ENCODE assay signal across 8 cellular contexts in the genomic region with DNA sequence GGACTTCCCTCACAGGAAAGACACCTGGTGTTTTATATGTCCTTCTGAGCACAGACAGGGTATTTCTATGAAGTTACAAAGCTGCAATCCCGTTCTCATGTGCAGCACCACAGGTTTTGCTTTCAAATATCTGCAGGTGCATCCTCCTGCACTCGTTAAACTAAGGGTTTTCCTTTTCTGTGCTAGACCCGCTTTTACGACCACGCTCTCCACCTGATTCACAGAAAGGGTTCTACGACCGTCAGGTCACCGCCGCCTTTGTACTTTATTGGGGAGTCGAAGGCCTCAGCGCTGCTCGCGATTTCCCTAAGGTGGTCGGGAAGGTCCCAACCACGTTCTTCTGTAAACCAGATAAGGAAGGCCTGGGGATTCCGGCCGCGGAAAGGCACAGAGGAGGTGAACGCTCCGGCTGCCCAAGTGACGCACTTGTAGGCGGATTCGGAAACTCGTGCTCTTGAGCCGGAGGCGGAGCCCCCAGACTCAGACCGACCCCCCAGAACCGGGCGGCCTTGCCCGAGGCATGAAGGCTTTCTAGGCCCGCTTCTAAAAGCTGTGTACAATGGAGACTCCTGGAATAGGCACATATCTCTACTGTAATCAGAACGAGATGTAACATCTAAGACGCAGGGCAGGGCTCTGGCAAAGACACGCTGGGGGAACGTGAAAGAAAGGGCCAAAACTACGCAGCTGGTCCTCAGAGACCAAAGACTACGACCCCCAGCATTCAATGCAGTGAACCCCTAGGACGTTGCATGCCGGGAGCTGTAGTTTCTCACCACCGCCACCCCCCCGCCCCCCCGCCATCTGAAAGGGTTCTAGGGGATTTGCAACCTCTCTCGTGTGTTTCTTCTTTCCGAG. TPM values are rescaled to one million over a fixed set of nuclear protein-coding genes. Genes with fewer than 3 reads are reported as not detected.
A peak's percentile ranks its signal among the peaks of the same experiment; 100 is the strongest.
DNase-seq lines count a peak whose midpoint lies in the region; ATAC-seq and TF ChIP-seq lines count a peak whose summit lies in the region.

No MANE protein-coding gene starts in this region.

- peaks cover 0 to 20% of the 10 kb centered on the region in 2 donors for H3K36me3 ChIP-seq in adrenal gland (replicated peaks in 1 of 2)
- peaks cover 0 to 29% (median 19%) of the 10 kb centered on the region in 9 donors for H3K36me3 ChIP-seq in heart left ventricle
- no peaks in the 10 kb centered on the region for H3K36me3 ChIP-seq in parathyroid adenoma (ENCODE audit: control insufficient read depth, insufficient read depth, low read length)
- H3K36me3 ChIP-seq in thyroid gland: peaks cover 7 to 16% of the 10 kb centered on the region in 2 donors

- H3K27ac ChIP-seq in adrenal gland: peak overlapping the region; percentile 72 to 98 (median 92)
- H3K27ac ChIP-seq in heart left ventricle: peak overlapping the region; percentile 87 to 99 (median 94)
- peak overlapping the region; percentile 89 for H3K27ac ChIP-seq in parathyroid adenoma
- H3K27ac ChIP-seq in thyroid gland: peak overlapping the region; percentile 87 to 98 (median 94)

- peak overlapping the region; percentile 95 for H2AFZ ChIP-seq in parathyroid adenoma

- H3K4me3 ChIP-seq in adrenal gland: peak overlapping the region in 3 of 4 donors; percentile 25 to 89 (median 49)
- peak overlapping the region; percentile 35 to 95 (median 80) for H3K4me3 ChIP-seq in heart left ventricle
- peak overlapping the region; percentile 93 for H3K4me3 ChIP-seq in parathyroid adenoma (ENCODE audit: low read depth, low read length)
- peak overlapping the region; percentile 25 to 40 (median 28) for H3K4me3 ChIP-seq in thyroid gland (replicated peaks in 1 of 3)

- peak overlapping the region; percentile 44 for H3K9ac ChIP-seq in parathyroid adenoma

- TF ChIP-seq POLR2A in adrenal gland (IDR thresholded peaks at IDR 0.05) (peak; percentile 66 to 75), heart left ventricle (IDR thresholded peaks at IDR 0.05) (peak in 1 of 2 donors; percentile 40), thyroid gland (IDR thresholded peaks at IDR 0.05) (peak; percentile 43 to 83)

- no peaks in the 10 kb centered on the region for H3K27me3 ChIP-seq in adrenal gland
- H3K27me3 ChIP-seq in heart left ventricle: no peaks in the 10 kb centered on the region
- H3K27me3 ChIP-seq in parathyroid adenoma (ENCODE audit: control insufficient read depth, insufficient read depth, low read length): no peaks in the 10 kb centered on the region
- H3K27me3 ChIP-seq in thyroid gland: no peaks in the 10 kb centered on the region

- intact Hi-C loops in adrenal gland (cut with DNase I): loop anchor here in 1 of 2 donors (10.0 kb wide), 1 partner anchor 54 kb away; no protein-coding TSS in a partner anchor
- intact Hi-C loops in heart left ventricle (cut with DNase I): loop anchor here in 2 of 10 donors (5.0 kb wide), 1 partner anchor 47 kb away; no protein-coding TSS in a partner anchor
- intact Hi-C loops in thyroid gland (cut with DNase I): no loop called here

- H3K79me2 ChIP-seq in parathyroid adenoma: peaks cover 36% of the 10 kb centered on the region

- no peaks in the 10 kb centered on the region for H3K9me3 ChIP-seq in adrenal gland (replicated peaks in 1 of 3)
- H3K9me3 ChIP-seq in heart left ventricle: no peaks in the 10 kb centered on the region
- no peaks in the 10 kb centered on the region for H3K9me3 ChIP-seq in parathyroid adenoma (ENCODE audit: control insufficient read depth, low read length)
- H3K9me3 ChIP-seq in thyroid gland: no peaks in the 10 kb centered on the region

- peak overlapping the region; percentile 79 for H3K4me2 ChIP-seq in parathyroid adenoma (ENCODE audit: low read length)

- DNase-seq in GDM1 (lab: John Stamatoyannopoulos, UW): peak; percentile 86
- DNase-seq in NCI-H146 treated with DMSO at 0.1 percent for 48 hours (lab: John Stamatoyannopoulos, UW; ENCODE audit: unreplicated experiment): peak; percentile 95
- peak; percentile 74 for DNase-seq in T follicular helper cell (ENCODE audit: low read depth)
- peak; percentile 84 to 95 (median 92) for DNase-seq in adrenal gland
- DNase-seq in heart left ventricle: peak; percentile 89 to 91 (median 90)
- peak; percentile 85 to 87 for DNase-seq in thyroid gland

- ATAC-seq in HG02678 (IDR thresholded peaks at IDR 0.05; ENCODE audit: unreplicated experiment): peak; percentile 20
- ATAC-seq in heart left ventricle: peak; percentile 43 to 76 (median 70)

- 0 to 1% (median 0%) methylated on average over 26 to 44 of the region's 44 CpGs for WGBS in adrenal gland, 4 donors
- 1 to 4% (median 2%) methylated on average over 32 to 44 of the region's 44 CpGs for WGBS in heart left ventricle, 4 donors
- 0 to 1% methylated on average over 38 to 44 of the region's 44 CpGs for WGBS in thyroid gland, 2 donors

- peaks cover 19 to 26% of the 10 kb centered on the region in 2 donors for H3K4me1 ChIP-seq in adrenal gland (replicated peaks in 1 of 2)
- peaks cover 10 to 49% (median 36%) of the 10 kb centered on the region in 12 donors for H3K4me1 ChIP-seq in heart left ventricle
- H3K4me1 ChIP-seq in parathyroid adenoma: peaks cover 27% of the 10 kb centered on the region
- H3K4me1 ChIP-seq in thyroid gland: peaks cover 23 to 25% of the 10 kb centered on the region in 2 donors

- no peak for TF ChIP-seq CTCF in adrenal gland (IDR thresholded peaks at IDR 0.05)
- TF ChIP-seq CTCF in heart left ventricle (IDR thresholded peaks at IDR 0.05): no peak
- no peak for TF ChIP-seq CTCF in parathyroid adenoma (IDR thresholded peaks at IDR 0.05)
- TF ChIP-seq CTCF in thyroid gland (IDR thresholded peaks at IDR 0.05): no peak

RNA-seq across cellular contexts. Expression of a gene that starts 0.9 kb away (rescaled TPM):
- total RNA-seq in adrenal gland (1,000 to 10,000 TPM in 1 of 8 donors, 100 to 1,000 TPM in 7; 241 to 1,575 (median 506) TPM), heart left ventricle (100 to 1,000 TPM; 166 to 518 (median 337) TPM), thyroid gland (1,000 to 10,000 TPM; 1,103 to 2,326 (median 1,708) TPM)
- polyA plus RNA-seq in adrenal gland (1,000 to 10,000 TPM in 1 of 3 donors, 100 to 1,000 TPM in 2; 287 to 1,629 (median 551) TPM), heart left ventricle (1,000 to 10,000 TPM in 1 of 2 donors, 100 to 1,000 TPM in 1; 238 to 1,036 TPM)

RNA-seq across cellular contexts. Expression of a gene that starts 36.4 kb away (rescaled TPM):
- total RNA-seq in adrenal gland: 10 to 100 TPM in 6 of 8 donors, 1 to 10 TPM in 2; 3.1 to 33.4 (median 19.9) TPM
- 10 to 100 TPM; 19.5 to 24.5 (median 21.9) TPM for polyA plus RNA-seq in adrenal gland
- 10 to 100 TPM in 7 of 9 donors, 1 to 10 TPM in 2; 7.8 to 15.5 (median 13.1) TPM for total RNA-seq in heart left ventricle
- polyA plus RNA-seq in heart left ventricle: 10 to 100 TPM in 1 of 2 donors, 1 to 10 TPM in 1; 7.4 to 13.3 TPM
- 10 to 100 TPM; 20.5 to 33.1 (median 28.2) TPM for total RNA-seq in thyroid gland

Comparison
In these comparisons a context has a peak if more than half of its experiments do, and no peak if none do; other contexts are left out.
1. Peak in every context shown above with its lines: DNase-seq, ATAC-seq, H3K4me3 ChIP-seq and H3K27ac ChIP-seq.
2. H3K4me3 ChIP-seq: peak in every context shown above with its lines; median percentile 93 in parathyroid adenoma; 80 in heart left ventricle; 49 in adrenal gland; 28 in thyroid gland.